ENCODE assay signal across 10 cellular contexts in the genomic region with DNA sequence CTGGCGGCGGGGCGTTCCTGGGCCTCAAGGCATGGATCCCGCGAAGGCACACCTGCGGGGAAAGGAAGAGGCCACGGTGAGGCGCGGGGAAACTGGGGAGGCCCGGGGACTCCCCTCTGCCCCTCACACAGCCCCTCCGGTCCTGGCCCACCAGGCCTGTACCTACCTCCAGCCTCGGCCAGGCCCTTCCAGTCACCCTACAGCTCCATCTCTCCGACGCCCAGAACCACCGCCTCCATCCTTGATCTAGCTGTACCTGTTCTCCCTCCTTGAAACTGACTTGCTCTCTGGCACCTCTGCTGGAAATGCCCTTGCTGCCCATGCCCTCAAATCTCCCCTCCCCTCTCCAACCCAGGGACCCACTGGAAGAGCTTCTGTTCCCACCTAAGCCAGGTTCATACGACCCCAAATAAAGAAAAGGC. TPM values are rescaled to one million over a fixed set of nuclear protein-coding genes. Genes with fewer than 3 reads are reported as not detected.
DNase-seq lines count a peak whose midpoint lies in the region; ATAC-seq and TF ChIP-seq lines count a peak whose summit lies in the region.
"Had no signal": no experiment of that assay in that cellular context is flagged by ENCODE, and none has a peak within 500 bp of the region (broad histone marks: within the 10 kb centered on the region; RNA-seq: fewer than 3 reads in every experiment).

No MANE protein-coding gene starts in this region.

- no peak overlapping the region for H3K27ac ChIP-seq in CD4-positive, CD25-positive, alpha-beta regulatory T cell (ENCODE audit: insufficient read depth, low read length, poor library complexity, severe bottlenecking)
- H3K27ac ChIP-seq in cingulate gyrus (ENCODE audit: low read depth, low read length) = peak overlapping the region; percentile 83

- in situ Hi-C loops in HAP-1 (cut with MboI; ENCODE audit: low sequenced_read_pairs) = loop anchor here (5.0 to 25.0 kb wide), 2 partner anchors 66 to 546 kb away; partner anchors contain the start of gene DYNC1H1

- H3K27me3 ChIP-seq in CD4-positive, CD25-positive, alpha-beta regulatory T cell (ENCODE audit: control insufficient read depth, insufficient read depth, low read length) = no peaks in the 10 kb centered on the region
- H3K27me3 ChIP-seq in HAP-1 (ENCODE audit: low read depth) = no peaks in the 10 kb centered on the region

- DNase-seq in CD4-positive, CD25-positive, alpha-beta regulatory T cell = no peak
- no peak for DNase-seq in HAP-1 (ENCODE audit: low spot score in 2 of 2)
- DNase-seq in nephron progenitor cell = no peak
- no peak for DNase-seq in effector memory CD8-positive, alpha-beta T cell
- no peak for DNase-seq in NCI-H526 (lab: John Stamatoyannopoulos, UW)
- no peak for DNase-seq in CD1c-positive myeloid dendritic cell (ENCODE audit: extremely low spot score)
- DNase-seq: activated CD4-positive, alpha-beta T cell treated with anti-CD3 and anti-CD28 coated beads, Interleukin-2, amount 50 U/mL, for 1 hour; NCI-H774 had no signal

- no peaks in the 10 kb centered on the region for H3K36me3 Mint-ChIP-seq in CD4-positive, CD25-positive, alpha-beta regulatory T cell
- peaks cover 8% of the 10 kb centered on the region for H3K36me3 Mint-ChIP-seq in nephron progenitor cell (ENCODE audit: low read depth)
- peaks cover 7% of the 10 kb centered on the region for H3K36me3 Mint-ChIP-seq in effector memory CD8-positive, alpha-beta T cell (ENCODE audit: insufficient read depth)

- H3K4me3 Mint-ChIP-seq in CD4-positive, CD25-positive, alpha-beta regulatory T cell = peak overlapping the region; percentile 73 to 87 (median 78)
- peak overlapping the region; percentile 82 for H3K4me3 Mint-ChIP-seq in nephron progenitor cell
- H3K4me3 Mint-ChIP-seq in effector memory CD8-positive, alpha-beta T cell = peak overlapping the region in 1 of 2 donors; percentile 63

- H3K4me1 ChIP-seq in CD4-positive, CD25-positive, alpha-beta regulatory T cell (ENCODE audit: control insufficient read depth, insufficient read depth, low read length, poor library complexity, severe bottlenecking) = peaks cover 15% of the 10 kb centered on the region
- peaks cover 7% of the 10 kb centered on the region for H3K4me1 ChIP-seq in HAP-1

- H3K4me1 Mint-ChIP-seq in CD4-positive, CD25-positive, alpha-beta regulatory T cell = peaks cover 0 to 27% (median 6%) of the 10 kb centered on the region in 4 donors
- peaks cover 53% of the 10 kb centered on the region for H3K4me1 Mint-ChIP-seq in nephron progenitor cell
- H3K4me1 Mint-ChIP-seq in effector memory CD8-positive, alpha-beta T cell (ENCODE audit: low read depth in 2 of 2) = peaks cover 4 to 9% of the 10 kb centered on the region in 2 donors

- H3K4me3 ChIP-seq in CD4-positive, CD25-positive, alpha-beta regulatory T cell (ENCODE audit: low read depth, low read length) = no peak overlapping the region
- H3K4me3 ChIP-seq in HAP-1 = peak overlapping the region; percentile 54

- H3K36me3 ChIP-seq in CD4-positive, CD25-positive, alpha-beta regulatory T cell (ENCODE audit: control insufficient read depth, insufficient read depth, low read length) = no peaks in the 10 kb centered on the region
- H3K36me3 ChIP-seq in HAP-1 (replicated peaks) = peaks cover 4% of the 10 kb centered on the region

- no peaks in the 10 kb centered on the region for H3K27me3 Mint-ChIP-seq in CD4-positive, CD25-positive, alpha-beta regulatory T cell
- no peaks in the 10 kb centered on the region for H3K27me3 Mint-ChIP-seq in nephron progenitor cell (ENCODE audit: low read depth, poor library complexity)
- H3K27me3 Mint-ChIP-seq in effector memory CD8-positive, alpha-beta T cell = no peaks in the 10 kb centered on the region

- no peaks in the 10 kb centered on the region for H3K9me3 ChIP-seq in CD4-positive, CD25-positive, alpha-beta regulatory T cell (ENCODE audit: control insufficient read depth in 2 of 2, low read length in 2 of 2)
- H3K9me3 ChIP-seq in HAP-1 = no peaks in the 10 kb centered on the region

- no peak for TF ChIP-seq CTCF in nephron progenitor cell (IDR thresholded peaks at IDR 0.05)

- H3K27ac Mint-ChIP-seq in CD4-positive, CD25-positive, alpha-beta regulatory T cell = peak overlapping the region in 2 of 3 donors; percentile 27 to 72
- no peak overlapping the region for H3K27ac Mint-ChIP-seq in nephron progenitor cell
- H3K27ac Mint-ChIP-seq in effector memory CD8-positive, alpha-beta T cell = peak overlapping the region in 1 of 2 donors; percentile 59

- H3K9me3 Mint-ChIP-seq in CD4-positive, CD25-positive, alpha-beta regulatory T cell = peaks cover 0 to 1% (median 0%) of the 10 kb centered on the region in 7 donors
- no peaks in the 10 kb centered on the region for H3K9me3 Mint-ChIP-seq in nephron progenitor cell
- H3K9me3 Mint-ChIP-seq in effector memory CD8-positive, alpha-beta T cell = peaks cover 0 to 2% of the 10 kb centered on the region in 2 donors

- ATAC-seq in CD4-positive, CD25-positive, alpha-beta regulatory T cell (ENCODE audit: low read depth in 2 of 2) = no peak
- no peak for ATAC-seq in effector memory CD8-positive, alpha-beta T cell (replicated peaks)
- ATAC-seq in HG02885 (IDR thresholded peaks at IDR 0.05; ENCODE audit: poor library complexity, unreplicated experiment) = no peak

RNA-seq across cellular contexts. Expression of gene ANKRD9, which starts 1.7 kb away (rescaled TPM):
- total RNA-seq in CD4-positive, CD25-positive, alpha-beta regulatory T cell = 7.1 TPM
- polyA plus RNA-seq in CD4-positive, CD25-positive, alpha-beta regulatory T cell = 1 to 10 TPM in 2 of 4 donors, under 1 TPM in 2; 0.69 to 2.3 (median 1.4) TPM
